ENCODE assay signal across 32 cellular contexts in genomic region chr14:68389973-68390372, GRCh38.
DNase-seq lines count a peak whose midpoint lies in the region; ATAC-seq, FAIRE-seq and TF ChIP-seq lines count a peak whose summit lies in the region.
"Had no signal": no experiment of that assay in that cellular context is flagged by ENCODE, and none has a peak within 500 bp of the region (broad histone marks: within the 10 kb centered on the region; RNA-seq: fewer than 3 reads in every experiment).

No MANE protein-coding gene starts in this region.

- H3K27me3 ChIP-seq in esophagus squamous epithelium (no peaks in the 10 kb centered on the region), lower lobe of right lung (ENCODE audit: low read depth) (no peaks in the 10 kb centered on the region), sigmoid colon (no peaks in the 10 kb centered on the region)
- H3K27me3 ChIP-seq: tibial nerve had no signal

- H3K4me1 ChIP-seq in esophagus squamous epithelium (peaks cover 3 to 68% (median 10%) of the 10 kb centered on the region in 3 donors), lower lobe of right lung (peaks cover 49% of the 10 kb centered on the region), sigmoid colon (peaks cover 0 to 87% (median 67%) of the 10 kb centered on the region in 4 donors)

- H3K9me3 Mint-ChIP-seq in chondrocyte (ENCODE audit: low read depth) (peaks cover 3% of the 10 kb centered on the region), type B pancreatic cell (peaks cover 16% of the 10 kb centered on the region)
- H3K9me3 Mint-ChIP-seq: activated CD8-positive, alpha-beta T cell treated with anti-CD3 and anti-CD28 coated beads for 36 hours; activated naive CD4-positive, alpha-beta T cell treated with anti-CD3 and anti-CD28 coated beads, Interleukin-2, amount 50 U/mL, for 24 hours; activated T-helper 17 cell treated with anti-CD3 and anti-CD28 coated beads, Interleukin-2, amount 50 U/mL, for 72 hours; natural killer cell; stimulated activated naive CD8-positive, alpha-beta T cell treated with anti-CD3 and anti-CD28 coated beads, Interleukin-15, amount 100 ng/mL, for 72 hours had no signal

- TF ChIP-seq CTCF in esophagus squamous epithelium (IDR thresholded peaks at IDR 0.05) (no peak), lower lobe of right lung (IDR thresholded peaks at IDR 0.05) (no peak), sigmoid colon (IDR thresholded peaks at IDR 0.05) (no peak), chondrocyte (IDR thresholded peaks at IDR 0.05) (no peak), type B pancreatic cell (conservative IDR thresholded peaks at IDR 0.05) (no peak)

- intact Hi-C loops in esophagus squamous epithelium (cut with DNase I), result no loop called here
- intact Hi-C loops in lower lobe of right lung (cut with DNase I), result no loop called here
- intact Hi-C loops in sigmoid colon (cut with DNase I), result loop anchor here (5.0 to 10.0 kb wide), 6 partner anchors 57 to 402 kb away; partner anchors contain the start of gene ZFP36L1

- TF ChIP-seq POLR2A in esophagus squamous epithelium (IDR thresholded peaks at IDR 0.05) (no peak), sigmoid colon (IDR thresholded peaks at IDR 0.05) (no peak)

- H3K9me3 ChIP-seq in esophagus squamous epithelium (no peaks in the 10 kb centered on the region), lower lobe of right lung (no peaks in the 10 kb centered on the region), sigmoid colon (no peaks in the 10 kb centered on the region)
- H3K9me3 ChIP-seq: tibial nerve had no signal

- H3K4me3 ChIP-seq in esophagus squamous epithelium (no peak overlapping the region), lower lobe of right lung (no peak overlapping the region), sigmoid colon (no peak overlapping the region)
- H3K4me3 ChIP-seq: PC-9, tibial nerve had no signal

- H3K27me3 Mint-ChIP-seq in chondrocyte (ENCODE audit: low read depth) (no peaks in the 10 kb centered on the region), type B pancreatic cell (no peaks in the 10 kb centered on the region)
- H3K27me3 Mint-ChIP-seq: activated CD8-positive, alpha-beta T cell treated with anti-CD3 and anti-CD28 coated beads for 36 hours; activated naive CD4-positive, alpha-beta T cell treated with anti-CD3 and anti-CD28 coated beads, Interleukin-2, amount 50 U/mL, for 24 hours; activated T-helper 17 cell treated with anti-CD3 and anti-CD28 coated beads, Interleukin-2, amount 50 U/mL, for 72 hours; stimulated activated naive CD8-positive, alpha-beta T cell treated with anti-CD3 and anti-CD28 coated beads, Interleukin-15, amount 100 ng/mL, for 72 hours had no signal

- H3K27ac Mint-ChIP-seq in chondrocyte (ENCODE audit: unreplicated experiment), result no peak overlapping the region
- H3K27ac Mint-ChIP-seq in type B pancreatic cell, result no peak overlapping the region
- H3K27ac Mint-ChIP-seq: activated CD8-positive, alpha-beta T cell treated with anti-CD3 and anti-CD28 coated beads for 36 hours; activated naive CD4-positive, alpha-beta T cell treated with anti-CD3 and anti-CD28 coated beads, Interleukin-2, amount 50 U/mL, for 24 hours; activated T-helper 17 cell treated with anti-CD3 and anti-CD28 coated beads, Interleukin-2, amount 50 U/mL, for 72 hours; natural killer cell; stimulated activated naive CD8-positive, alpha-beta T cell treated with anti-CD3 and anti-CD28 coated beads, Interleukin-15, amount 100 ng/mL, for 72 hours had no signal

- FAIRE-seq in GM18507 (lab: Jason Lieb, UNC), result peak; percentile 63
- FAIRE-seq: bronchial epithelial cell, colon had no signal

- H3K36me3 Mint-ChIP-seq in chondrocyte (ENCODE audit: low read depth) (no peaks in the 10 kb centered on the region), type B pancreatic cell (peaks cover 9% of the 10 kb centered on the region)
- H3K36me3 Mint-ChIP-seq: activated naive CD4-positive, alpha-beta T cell treated with anti-CD3 and anti-CD28 coated beads, Interleukin-2, amount 50 U/mL, for 24 hours; natural killer cell had no signal

- ATAC-seq in lower lobe of right lung (no peak), GM19328 (IDR thresholded peaks at IDR 0.05; ENCODE audit: unreplicated experiment) (no peak)
- ATAC-seq: activated CD8-positive, alpha-beta T cell treated with anti-CD3 and anti-CD28 coated beads for 36 hours; activated T-helper 17 cell treated with anti-CD3 and anti-CD28 coated beads, Interleukin-2, amount 50 U/mL, for 72 hours; natural killer cell; stimulated activated naive CD8-positive, alpha-beta T cell treated with anti-CD3 and anti-CD28 coated beads, Interleukin-15, amount 100 ng/mL, for 72 hours had no signal

- no peak for TF ChIP-seq EP300 in sigmoid colon (IDR thresholded peaks at IDR 0.05)

- DNase-seq in GM18507 (ENCODE audit: extremely low spot score, insufficient read length, low read depth) (no peak), esophagus squamous epithelium (lab: John Stamatoyannopoulos, UW) (no peak), lower lobe of right lung (no peak), sigmoid colon (no peak), chondrocyte (ENCODE audit: low spot score) (no peak), type B pancreatic cell (ENCODE audit: extremely low spot score, unreplicated experiment) (no peak)
- DNase-seq in activated CD4-positive, CD25-positive, alpha-beta regulatory T cell (lab: John Stamatoyannopoulos, UW), result no peak
- DNase-seq: ACHN; activated CD4-positive, alpha-beta T cell treated with anti-CD3 and anti-CD28 coated beads for 1 hour; activated CD8-positive, alpha-beta memory T cell treated with anti-CD3 and anti-CD28 coated beads, Interleukin-2, amount 50 U/mL, for 48 hours; activated CD8-positive, alpha-beta T cell treated with anti-CD3 and anti-CD28 coated beads for 36 hours; amniotic stem cell; DMS 273 treated with DMSO at 0.1 percent for 48 hours; effector CD4-positive, alpha-beta T cell; EL; glutamatergic neuron; HCEC 1CT; islet precursor cell; Karpas-422; midbrain; natural killer cell; NCI-H1417; NCI-H2029; NCI-H524 treated with DMSO at 0.1 percent for 48 hours; PC-9; stimulated activated naive CD8-positive, alpha-beta T cell treated with anti-CD3 and anti-CD28 coated beads, Interleukin-15, amount 100 ng/mL, for 72 hours had no signal

- H3K27ac ChIP-seq in esophagus squamous epithelium (peak overlapping the region in 3 of 4 donors; percentile 3 to 73 (median 50)), lower lobe of right lung (peak overlapping the region; percentile 69), sigmoid colon (peak overlapping the region; percentile 41 to 77 (median 75))
- H3K27ac ChIP-seq: PC-9 had no signal

- H3K4me3 Mint-ChIP-seq in chondrocyte (ENCODE audit: unreplicated experiment), result no peak overlapping the region
- H3K4me3 Mint-ChIP-seq in type B pancreatic cell, result no peak overlapping the region
- H3K4me3 Mint-ChIP-seq: activated CD8-positive, alpha-beta T cell treated with anti-CD3 and anti-CD28 coated beads for 36 hours; activated naive CD4-positive, alpha-beta T cell treated with anti-CD3 and anti-CD28 coated beads, Interleukin-2, amount 50 U/mL, for 24 hours; activated T-helper 17 cell treated with anti-CD3 and anti-CD28 coated beads, Interleukin-2, amount 50 U/mL, for 72 hours; natural killer cell; stimulated activated naive CD8-positive, alpha-beta T cell treated with anti-CD3 and anti-CD28 coated beads, Interleukin-15, amount 100 ng/mL, for 72 hours had no signal

- H3K4me1 Mint-ChIP-seq in chondrocyte (ENCODE audit: low read depth) (peaks cover 62% of the 10 kb centered on the region), type B pancreatic cell (ENCODE audit: unreplicated experiment) (peaks cover 65% of the 10 kb centered on the region)
- H3K4me1 Mint-ChIP-seq: activated naive CD4-positive, alpha-beta T cell treated with anti-CD3 and anti-CD28 coated beads, Interleukin-2, amount 50 U/mL, for 24 hours had no signal

- 75 to 78% methylated on average over 3 of the region's 3 CpGs for WGBS in esophagus squamous epithelium, 2 donors
- WGBS in sigmoid colon, 2 donors, result 82 to 91% methylated on average over 3 of the region's 3 CpGs

- H3K36me3 ChIP-seq in esophagus squamous epithelium (no peaks in the 10 kb centered on the region), lower lobe of right lung (no peaks in the 10 kb centered on the region), sigmoid colon (no peaks in the 10 kb centered on the region)
- H3K36me3 ChIP-seq: tibial nerve had no signal
